Comparison of ENCODE assay signal across 5 cellular contexts in genomic region chr14:28584951-28585350, GRCh38.
"Had no signal": no experiment of that assay in that cellular context is flagged by ENCODE, and none has a peak within 500 bp of the region (broad histone marks: within the 10 kb centered on the region; RNA-seq: fewer than 3 reads in every experiment).

No MANE protein-coding gene starts in this region.

- H3K4me3 ChIP-seq: GM23338, K562 had no signal

- H3K4me1 Mint-ChIP-seq: GM23338, H9 had no signal

- H3K4me3 Mint-ChIP-seq: GM23338, H9 had no signal

- DNase-seq: H9, HCEC 1CT, IMR-90 had no signal

- ATAC-seq: GM23338, K562 had no signal

- H3K27ac Mint-ChIP-seq: GM23338, H9 had no signal

- H3K9me3 Mint-ChIP-seq: GM23338 had no signal
